ENCODE assay signal across 19 cellular contexts in the genomic region with DNA sequence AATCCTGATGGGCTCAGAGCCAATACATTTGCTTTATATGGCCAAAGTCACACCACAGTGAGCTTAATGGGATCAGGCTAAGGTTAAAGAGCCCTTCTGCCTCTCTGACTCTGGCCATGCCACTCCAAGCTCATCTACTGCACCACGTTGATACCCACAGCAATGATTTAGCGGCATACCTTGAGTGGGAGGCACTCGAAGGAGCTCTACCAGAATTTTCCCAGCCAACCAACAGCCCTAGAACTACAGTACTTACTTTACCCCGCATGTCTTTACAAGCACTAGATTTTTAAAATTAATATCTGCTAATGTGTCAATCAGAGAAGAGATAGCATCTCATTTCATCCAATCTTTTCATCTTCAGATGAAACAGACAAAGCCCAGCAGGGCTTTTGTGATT.
DNase-seq lines count a peak whose midpoint lies in the region; ATAC-seq and TF ChIP-seq lines count a peak whose summit lies in the region.
"Had no signal": no experiment of that assay in that cellular context is flagged by ENCODE, and none has a peak within 500 bp of the region (broad histone marks: within the 10 kb centered on the region; RNA-seq: fewer than 3 reads in every experiment).

No MANE protein-coding gene starts in this region.

- no peaks in the 10 kb centered on the region for H3K9me2 ChIP-seq in HCT116 (ENCODE audit: insufficient read depth)

- H3K9ac ChIP-seq in HCT116 (ENCODE audit: low read length), result no peak overlapping the region

- TF ChIP-seq RAD21 in HCT116 (IDR thresholded peaks at IDR 0.05; ENCODE audit: low read depth), result no peak

- no peak overlapping the region for H3K4me3 Mint-ChIP-seq in nephron progenitor cell
- H3K4me3 Mint-ChIP-seq: CD4-positive, CD25-positive, alpha-beta regulatory T cell; CD8-positive, alpha-beta memory T cell had no signal

- no peak overlapping the region for H3K27ac Mint-ChIP-seq in nephron progenitor cell
- H3K27ac Mint-ChIP-seq: CD4-positive, CD25-positive, alpha-beta regulatory T cell; CD8-positive, alpha-beta memory T cell had no signal

- no peaks in the 10 kb centered on the region for H3K9me3 Mint-ChIP-seq in nephron progenitor cell
- H3K9me3 Mint-ChIP-seq: CD8-positive, alpha-beta memory T cell had no signal

- H3K27ac ChIP-seq in HCT116 (ENCODE audit: low read depth, low read length), result 0 out of 2 replicates have a peak overlapping the region, but pooled peaks have one; percentile 19

- CTCF ChIA-PET in HCT116 (lab: Charles Lee), result no interaction called here

- no peaks in the 10 kb centered on the region for H3K79me2 ChIP-seq in HCT116 (ENCODE audit: insufficient read depth, low read length)

- RAD21 ChIA-PET in HCT116 (lab: Charles Lee; ENCODE audit: low non-redundant PET in 1 of 2, low total read pairs in 2 of 2, uncharacterized antibody in 2 of 2, unreplicated experiment in 2 of 2), result no interaction called here

- ATAC-seq in HCT116 (no peak; the same call in 1 of the 2 replicates), mucosa of descending colon (no peak), GM21526 (IDR thresholded peaks at IDR 0.05; ENCODE audit: low FRiP score, unreplicated experiment) (no peak), GM18517 (IDR thresholded peaks at IDR 0.05; ENCODE audit: unreplicated experiment) (no peak)

- BruUV-seq in HCT116 (replicated peaks; lab: Mats Ljungman, UMichigan), result no TSS peak

- H3K4me1 ChIP-seq in HCT116 (ENCODE audit: control insufficient read depth in 1 of 2, insufficient read depth in 2 of 2, low read length in 2 of 2) (peaks cover 14 to 23% of the 10 kb centered on the region in 2 experiments), mucosa of descending colon (ENCODE audit: low read depth) (no peaks in the 10 kb centered on the region)
- H3K4me1 ChIP-seq: BE2C had no signal

- intact Hi-C loops in HCT116 (cut with micrococcal nuclease) (no loop called here), mucosa of descending colon (cut with DNase I, micrococcal nuclease) (no loop called here)

- POLR2A ChIA-PET in HCT116 (lab: Charles Lee), result no interaction called here

- H3K9me3 ChIP-seq in HCT116 (ENCODE audit: control insufficient read depth in 1 of 2, insufficient read depth in 1 of 2, low read depth in 1 of 2, low read length in 2 of 2) (no peaks in the 10 kb centered on the region), mucosa of descending colon (no peaks in the 10 kb centered on the region)
- H3K9me3 ChIP-seq: BE2C had no signal

- H3K27me3 Mint-ChIP-seq in nephron progenitor cell (ENCODE audit: low read depth, poor library complexity), result peaks cover 7% of the 10 kb centered on the region
- H3K27me3 Mint-ChIP-seq: CD8-positive, alpha-beta memory T cell had no signal

- no peaks in the 10 kb centered on the region for H3K4me1 Mint-ChIP-seq in nephron progenitor cell
- H3K4me1 Mint-ChIP-seq: CD4-positive, CD25-positive, alpha-beta regulatory T cell; CD8-positive, alpha-beta memory T cell had no signal

- TF ChIP-seq CTCF in HCT116 (IDR thresholded peaks at IDR 0.05 in 2 of 3, conservative IDR thresholded peaks at IDR 0.05 in 1 of 3; ENCODE audit: borderline replicate concordance in 1 of 3, insufficient read depth in 1 of 3, low read depth in 2 of 3, low read length in 2 of 3) (no peak), mucosa of descending colon (IDR thresholded peaks at IDR 0.05) (no peak), nephron progenitor cell (IDR thresholded peaks at IDR 0.05) (no peak)

- H4K20me1 ChIP-seq in HCT116 (ENCODE audit: insufficient read depth), result no peaks in the 10 kb centered on the region

- no peak for TF ChIP-seq POLR2A in HCT116 (IDR thresholded peaks at IDR 0.05; ENCODE audit: borderline replicate concordance, extremely low read depth, insufficient read depth, insufficient read length)

- DNase-seq in HCT116 (ENCODE audit: low read depth, low spot score) (no peak), NCI-H82 (lab: John Stamatoyannopoulos, UW) (peak; percentile 78), putamen (ENCODE audit: low spot score) (peak; percentile 56), mucosa of descending colon (no peak), nephron progenitor cell (no peak)
- DNase-seq: ACHN; BE2C; C1 segment of cervical spinal cord; CD4-positive, CD25-positive, alpha-beta regulatory T cell; CD8-positive, alpha-beta memory T cell; COR-L47; DMS 273 treated with DMSO at 0.1 percent for 48 hours; DMS53; GDM1; GOT3; H7; IMR-90 had no signal

- H3K27me3 ChIP-seq in HCT116 (ENCODE audit: insufficient read depth, low read length), result no peaks in the 10 kb centered on the region

- H3K36me3 ChIP-seq in HCT116 (ENCODE audit: control insufficient read depth in 1 of 2, insufficient read depth in 2 of 2, low read length in 2 of 2) (no peaks in the 10 kb centered on the region), mucosa of descending colon (ENCODE audit: low read depth) (no peaks in the 10 kb centered on the region)
- H3K36me3 ChIP-seq: BE2C had no signal

- no peak overlapping the region for H3K4me2 ChIP-seq in HCT116 (ENCODE audit: low read length)

- H3K36me3 Mint-ChIP-seq in nephron progenitor cell (ENCODE audit: low read depth), result no peaks in the 10 kb centered on the region
- H3K36me3 Mint-ChIP-seq: CD4-positive, CD25-positive, alpha-beta regulatory T cell; CD8-positive, alpha-beta memory T cell had no signal

- H2AFZ ChIP-seq in HCT116 (ENCODE audit: low read depth, low read length, poor library complexity, severe bottlenecking), result no peak overlapping the region

- H3K4me3 ChIP-seq in HCT116 (replicated peaks in 1 of 2; ENCODE audit: low read depth in 1 of 2, low read length in 2 of 2) (no peak overlapping the region), mucosa of descending colon (no peak overlapping the region)

TF ChIP-seq in HCT116, 20 proteins besides CTCF, POLR2A, EP300 and RAD21:
- TF ChIP-seq, protein P1, sequence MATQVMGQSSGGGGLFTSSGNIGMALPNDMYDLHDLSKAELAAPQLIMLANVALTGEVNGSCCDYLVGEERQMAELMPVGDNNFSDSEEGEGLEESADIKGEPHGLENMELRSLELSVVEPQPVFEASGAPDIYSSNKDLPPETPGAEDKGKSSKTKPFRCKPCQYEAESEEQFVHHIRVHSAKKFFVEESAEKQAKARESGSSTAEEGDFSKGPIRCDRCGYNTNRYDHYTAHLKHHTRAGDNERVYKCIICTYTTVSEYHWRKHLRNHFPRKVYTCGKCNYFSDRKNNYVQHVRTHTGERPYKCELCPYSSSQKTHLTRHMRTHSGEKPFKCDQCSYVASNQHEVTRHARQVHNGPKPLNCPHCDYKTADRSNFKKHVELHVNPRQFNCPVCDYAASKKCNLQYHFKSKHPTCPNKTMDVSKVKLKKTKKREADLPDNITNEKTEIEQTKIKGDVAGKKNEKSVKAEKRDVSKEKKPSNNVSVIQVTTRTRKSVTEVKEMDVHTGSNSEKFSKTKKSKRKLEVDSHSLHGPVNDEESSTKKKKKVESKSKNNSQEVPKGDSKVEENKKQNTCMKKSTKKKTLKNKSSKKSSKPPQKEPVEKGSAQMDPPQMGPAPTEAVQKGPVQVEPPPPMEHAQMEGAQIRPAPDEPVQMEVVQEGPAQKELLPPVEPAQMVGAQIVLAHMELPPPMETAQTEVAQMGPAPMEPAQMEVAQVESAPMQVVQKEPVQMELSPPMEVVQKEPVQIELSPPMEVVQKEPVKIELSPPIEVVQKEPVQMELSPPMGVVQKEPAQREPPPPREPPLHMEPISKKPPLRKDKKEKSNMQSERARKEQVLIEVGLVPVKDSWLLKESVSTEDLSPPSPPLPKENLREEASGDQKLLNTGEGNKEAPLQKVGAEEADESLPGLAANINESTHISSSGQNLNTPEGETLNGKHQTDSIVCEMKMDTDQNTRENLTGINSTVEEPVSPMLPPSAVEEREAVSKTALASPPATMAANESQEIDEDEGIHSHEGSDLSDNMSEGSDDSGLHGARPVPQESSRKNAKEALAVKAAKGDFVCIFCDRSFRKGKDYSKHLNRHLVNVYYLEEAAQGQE (IDR thresholded peaks at IDR 0.05; ENCODE audit: low read depth), result no peak
- TF ChIP-seq SRF (IDR thresholded peaks at IDR 0.05; ENCODE audit: low read depth), result 0 out of 2 replicates have a peak, but pooled peaks have one; percentile 47
TF ChIP-seq in HCT116: peak in this region for 1.

Comparison
In these comparisons a context has a peak if more than half of its experiments do, and no peak if none do; other contexts are left out.
1. DNase-seq: peak in NCI-H82 (single experiment) and putamen (single experiment); none in HCT116 (single experiment), mucosa of descending colon (0 of 3) and nephron progenitor cell (single experiment).